Comparison of ENCODE assay signal across 19 cellular contexts in the genomic region with DNA sequence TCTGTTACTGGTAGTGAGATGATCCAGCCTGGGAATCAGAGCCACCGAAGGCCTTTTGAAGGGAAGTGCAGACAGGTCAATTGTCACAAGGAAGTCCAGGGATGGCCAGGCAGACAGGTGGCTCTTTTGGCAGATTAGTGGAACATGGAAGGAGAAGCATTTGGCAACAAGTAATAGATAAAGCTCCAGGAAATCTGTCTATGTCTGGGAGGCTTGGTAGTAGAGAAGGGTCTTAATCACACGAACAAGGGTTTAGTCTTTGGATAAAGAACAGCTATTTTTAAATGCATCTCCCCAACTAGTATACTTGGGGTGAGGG.
"Had no signal": no experiment of that assay in that cellular context is flagged by ENCODE, and none has a peak within 500 bp of the region (broad histone marks: within the 10 kb centered on the region; RNA-seq: fewer than 3 reads in every experiment).

No MANE protein-coding gene starts in this region.

- H3K4me3 Mint-ChIP-seq: activated CD8-positive, alpha-beta T cell treated with anti-CD3 and anti-CD28 coated beads, Interleukin-2, amount 10 ng/mL, durations not matched to agents 7 days and 5 days; activated naive CD8-positive, alpha-beta T cell treated with anti-CD3 and anti-CD28 coated beads, Interleukin-2, amount 50 U/mL, for 24 hours; activated T-cell treated with anti-CD3 and anti-CD28 coated beads, Interleukin-2, amount 50 U/mL, for 24 hours; activated T-helper 1 cell treated with anti-CD3 and anti-CD28 coated beads, Interleukin-12 subunit alpha, Interleukin-12 subunit beta, Interleukin-2, Interleukin-4 antibody, amounts not matched to agents 30 ng/mL and 10 ng/mL and 1 ng/mL, durations not matched to agents 14 hours and 24 hours and 36 hours; central memory CD8-positive, alpha-beta T cell had no signal

- H3K9me3 ChIP-seq: ascending aorta, body of pancreas had no signal

- H3K27ac Mint-ChIP-seq: activated CD8-positive, alpha-beta T cell treated with anti-CD3 and anti-CD28 coated beads, Interleukin-2, amount 10 ng/mL, durations not matched to agents 7 days and 5 days; activated naive CD4-positive, alpha-beta T cell treated with anti-CD3 and anti-CD28 coated beads, Interleukin-2, amount 50 U/mL, for 72 hours; activated naive CD8-positive, alpha-beta T cell treated with anti-CD3 and anti-CD28 coated beads, Interleukin-2, amount 50 U/mL, for 24 hours; activated T-cell treated with anti-CD3 and anti-CD28 coated beads, Interleukin-2, amount 50 U/mL, for 24 hours; activated T-helper 1 cell treated with anti-CD3 and anti-CD28 coated beads, Interleukin-12 subunit alpha, Interleukin-12 subunit beta, Interleukin-2, Interleukin-4 antibody, amounts not matched to agents 30 ng/mL and 10 ng/mL and 1 ng/mL, durations not matched to agents 14 hours and 24 hours and 36 hours had no signal

- H3K27ac ChIP-seq: ascending aorta, body of pancreas, SK-N-MC had no signal

- DNase-seq: activated CD4-positive, alpha-beta T cell treated with anti-CD3 and anti-CD28 coated beads for 4 hours; activated CD8-positive, alpha-beta T cell treated with anti-CD3 and anti-CD28 coated beads, Interleukin-2, amount 10 ng/mL, durations not matched to agents 7 days and 5 days; activated effector memory CD4-positive, alpha-beta T cell treated with Interleukin-2 at 50 U/mL for 16 hours; activated naive CD4-positive, alpha-beta T cell; activated naive CD8-positive, alpha-beta T cell treated with anti-CD3 and anti-CD28 coated beads, Interleukin-2, amount 50 U/mL, for 24 hours; activated T-cell treated with anti-CD3 and anti-CD28 coated beads, Interleukin-2, amount 50 U/mL, for 24 hours; amniotic stem cell; body of pancreas; NCI-H187 treated with DMSO at 0.1 percent for 48 hours; NK-92 treated with Interleukin-12 subunit alpha and Interleukin-12 subunit beta, amount 100 ng/mL, for 24 hours; T-helper 1 cell had no signal

- H3K27me3 ChIP-seq: ascending aorta, body of pancreas had no signal

- H3K36me3 ChIP-seq: ascending aorta had no signal

- ATAC-seq: activated CD4-positive, CD25-positive, alpha-beta regulatory T cell treated with anti-CD3 and anti-CD28 coated beads, Interleukin-2, amount 50 U/mL, for 24 hours; activated CD8-positive, alpha-beta T cell treated with anti-CD3 and anti-CD28 coated beads, Interleukin-2, amount 10 ng/mL, durations not matched to agents 7 days and 5 days; activated naive CD4-positive, alpha-beta T cell treated with anti-CD3 and anti-CD28 coated beads, Interleukin-2, amount 50 U/mL, for 72 hours; activated naive CD8-positive, alpha-beta T cell treated with anti-CD3 and anti-CD28 coated beads, Interleukin-2, amount 50 U/mL, for 24 hours; Panc1; Right ventricle myocardium inferior had no signal

- H3K4me1 ChIP-seq: ascending aorta had no signal

- H3K4me3 ChIP-seq: ascending aorta, body of pancreas, SK-N-MC had no signal

- H3K36me3 Mint-ChIP-seq: activated naive CD4-positive, alpha-beta T cell treated with anti-CD3 and anti-CD28 coated beads, Interleukin-2, amount 50 U/mL, for 72 hours had no signal

- H3K27me3 Mint-ChIP-seq: activated naive CD8-positive, alpha-beta T cell treated with anti-CD3 and anti-CD28 coated beads, Interleukin-2, amount 50 U/mL, for 24 hours; activated T-cell treated with anti-CD3 and anti-CD28 coated beads, Interleukin-2, amount 50 U/mL, for 24 hours; central memory CD8-positive, alpha-beta T cell had no signal

- H3K9me3 Mint-ChIP-seq: activated naive CD4-positive, alpha-beta T cell treated with anti-CD3 and anti-CD28 coated beads, Interleukin-2, amount 50 U/mL, for 72 hours; activated naive CD8-positive, alpha-beta T cell treated with anti-CD3 and anti-CD28 coated beads, Interleukin-2, amount 50 U/mL, for 24 hours; activated T-cell treated with anti-CD3 and anti-CD28 coated beads, Interleukin-2, amount 50 U/mL, for 24 hours; activated T-helper 1 cell treated with anti-CD3 and anti-CD28 coated beads, Interleukin-12 subunit alpha, Interleukin-12 subunit beta, Interleukin-2, Interleukin-4 antibody, amounts not matched to agents 30 ng/mL and 10 ng/mL and 1 ng/mL, durations not matched to agents 14 hours and 24 hours and 36 hours; central memory CD8-positive, alpha-beta T cell had no signal

- H3K4me1 Mint-ChIP-seq: activated naive CD8-positive, alpha-beta T cell treated with anti-CD3 and anti-CD28 coated beads, Interleukin-2, amount 50 U/mL, for 24 hours; central memory CD8-positive, alpha-beta T cell had no signal
